ENCODE assay signal across 17 cellular contexts in the genomic region with DNA sequence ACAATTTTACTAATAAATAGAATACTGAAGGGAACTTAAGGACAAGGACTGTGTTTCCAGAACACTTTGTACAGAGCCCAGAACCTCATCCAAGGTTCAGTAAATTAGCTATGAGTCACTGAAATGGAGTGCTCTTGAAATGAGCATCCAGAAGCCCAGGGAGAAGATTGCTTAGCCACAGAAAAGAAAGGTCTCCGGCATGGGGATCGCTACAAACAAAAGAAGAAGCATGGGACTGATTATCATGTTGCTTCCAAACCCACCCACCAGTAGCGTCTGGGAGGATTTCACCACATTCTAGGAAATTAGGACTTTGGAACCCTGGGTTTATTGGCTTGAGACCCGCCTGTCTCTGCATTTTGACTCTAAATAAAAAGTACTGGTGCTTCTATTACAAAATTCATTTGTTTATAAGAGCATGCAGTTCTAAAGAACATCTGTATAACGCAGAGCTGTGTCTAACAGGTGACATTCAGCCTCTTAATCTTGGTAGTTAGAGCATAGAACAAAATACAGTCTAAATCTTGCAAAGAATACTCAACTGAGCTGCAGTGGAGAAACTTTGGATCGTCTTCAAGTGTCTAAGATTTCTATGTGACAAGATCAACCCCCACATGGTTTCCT. TPM values are rescaled to one million over a fixed set of nuclear protein-coding genes. Genes with fewer than 3 reads are reported as not detected.
DNase-seq lines count a peak whose midpoint lies in the region; ATAC-seq and TF ChIP-seq lines count a peak whose summit lies in the region.
"Had no signal": no experiment of that assay in that cellular context is flagged by ENCODE, and none has a peak within 500 bp of the region (broad histone marks: within the 10 kb centered on the region; RNA-seq: fewer than 3 reads in every experiment).

No MANE protein-coding gene starts in this region.

- no peak for ATAC-seq in HG03521 (IDR thresholded peaks at IDR 0.05; ENCODE audit: unreplicated experiment)

- no peaks in the 10 kb centered on the region for H3K36me3 Mint-ChIP-seq in activated T-helper 2 cell treated with anti-CD3 and anti-CD28 coated beads, Interferon-gamma antibody, Interleukin-2, Interleukin-4, amounts not matched to agents 10 μg/mL and 5 μg/mL and 100 μg/mL, durations not matched to agents 14 hours and 24 hours and 36 hours (ENCODE audit: low read depth)
- H3K36me3 Mint-ChIP-seq: activated naive CD8-positive, alpha-beta T cell treated with anti-CD3 and anti-CD28 coated beads for 36 hours had no signal

- H3K9ac ChIP-seq in adipocyte (ENCODE audit: low read length) (peak overlapping the region; percentile 63), rectal smooth muscle tissue (ENCODE audit: low read length) (no peak overlapping the region)

- H3K4me3 Mint-ChIP-seq in activated T-helper 2 cell treated with anti-CD3 and anti-CD28 coated beads, Interferon-gamma antibody, Interleukin-2, Interleukin-4, amounts not matched to agents 10 μg/mL and 5 μg/mL and 100 μg/mL, durations not matched to agents 14 hours and 24 hours and 36 hours (ENCODE audit: low read depth) = no peak overlapping the region
- H3K4me3 Mint-ChIP-seq: activated naive CD8-positive, alpha-beta T cell treated with anti-CD3 and anti-CD28 coated beads for 36 hours; B cell had no signal

- TF ChIP-seq CTCF in left ventricle myocardium inferior (IDR thresholded peaks at IDR 0.05; ENCODE audit: borderline replicate concordance) = no peak

- H3K4me1 ChIP-seq in adipocyte (ENCODE audit: control insufficient read depth, insufficient read depth, low read length) (peaks cover 30% of the 10 kb centered on the region), left ventricle myocardium inferior (no peaks in the 10 kb centered on the region), rectal smooth muscle tissue (ENCODE audit: control insufficient read depth, insufficient read depth, low read length) (no peaks in the 10 kb centered on the region)
- H3K4me1 ChIP-seq: SJSA1 had no signal

- H3K9me3 ChIP-seq in adipocyte (ENCODE audit: control insufficient read depth, low read length) (no peaks in the 10 kb centered on the region), left ventricle myocardium inferior (replicated peaks) (no peaks in the 10 kb centered on the region)
- H3K9me3 ChIP-seq: SJSA1 had no signal

- DNase-seq in AG20443 (ENCODE audit: low spot score) (peak; percentile 57), adipocyte (ENCODE audit: low read depth) (peak; percentile 69), left ventricle myocardium inferior (no peak), ecto neural progenitor cell (ENCODE audit: low spot score) (no peak), NCI-H774 (lab: John Stamatoyannopoulos, UW) (no peak)
- DNase-seq in activated T-helper 2 cell treated with anti-CD3 and anti-CD28 coated beads, Interferon-gamma antibody, Interleukin-2, Interleukin-4, amounts not matched to agents 10 μg/mL and 5 μg/mL and 100 μg/mL, durations not matched to agents 14 hours and 24 hours and 36 hours (ENCODE audit: low spot score) = no peak
- DNase-seq: activated CD4-positive, alpha-beta T cell treated with anti-CD3 and anti-CD28 coated beads for 48 hours; activated naive CD8-positive, alpha-beta T cell treated with anti-CD3 and anti-CD28 coated beads for 36 hours; Kasumi-1; kidney glomerular epithelial cell; NCI-H146; stimulated activated CD4-positive, alpha-beta T cell treated with anti-CD3 and anti-CD28 coated beads, Interleukin-15, amount 100 ng/mL, for 24 hours; T1000 had no signal

- intact Hi-C loops in left ventricle myocardium inferior (cut with micrococcal nuclease) = no loop called here
- intact Hi-C loops in activated T-helper 2 cell treated with anti-CD3 and anti-CD28 coated beads, Interferon-gamma antibody, Interleukin-2, Interleukin-4, amounts not matched to agents 10 μg/mL and 5 μg/mL and 100 μg/mL, durations not matched to agents 14 hours and 24 hours and 36 hours (cut with micrococcal nuclease) = no loop called here

- peaks cover 4% of the 10 kb centered on the region for H3K27me3 Mint-ChIP-seq in activated T-helper 2 cell treated with anti-CD3 and anti-CD28 coated beads, Interferon-gamma antibody, Interleukin-2, Interleukin-4, amounts not matched to agents 10 μg/mL and 5 μg/mL and 100 μg/mL, durations not matched to agents 14 hours and 24 hours and 36 hours (ENCODE audit: low read depth)
- H3K27me3 Mint-ChIP-seq: activated naive CD8-positive, alpha-beta T cell treated with anti-CD3 and anti-CD28 coated beads for 36 hours; B cell had no signal

- H3K27ac ChIP-seq in left ventricle myocardium inferior (replicated peaks) = peak overlapping the region; percentile 57
- H3K27ac ChIP-seq in rectal smooth muscle tissue (ENCODE audit: low read depth, low read length) = peak overlapping the region; percentile 27
- H3K27ac ChIP-seq: SJSA1 had no signal

- H3K27me3 ChIP-seq in adipocyte (replicated peaks; ENCODE audit: control insufficient read depth, insufficient read depth, low read length) = no peaks in the 10 kb centered on the region
- no peaks in the 10 kb centered on the region for H3K27me3 ChIP-seq in left ventricle myocardium inferior (ENCODE audit: low read depth)
- H3K27me3 ChIP-seq in rectal smooth muscle tissue (ENCODE audit: control insufficient read depth, insufficient read depth, low read length) = no peaks in the 10 kb centered on the region
- H3K27me3 ChIP-seq: SJSA1 had no signal

- H3K27ac Mint-ChIP-seq in activated T-helper 2 cell treated with anti-CD3 and anti-CD28 coated beads, Interferon-gamma antibody, Interleukin-2, Interleukin-4, amounts not matched to agents 10 μg/mL and 5 μg/mL and 100 μg/mL, durations not matched to agents 14 hours and 24 hours and 36 hours = no peak overlapping the region
- H3K27ac Mint-ChIP-seq: activated naive CD8-positive, alpha-beta T cell treated with anti-CD3 and anti-CD28 coated beads for 36 hours; B cell had no signal

- no peaks in the 10 kb centered on the region for H3K9me3 Mint-ChIP-seq in activated T-helper 2 cell treated with anti-CD3 and anti-CD28 coated beads, Interferon-gamma antibody, Interleukin-2, Interleukin-4, amounts not matched to agents 10 μg/mL and 5 μg/mL and 100 μg/mL, durations not matched to agents 14 hours and 24 hours and 36 hours

- H3K36me3 ChIP-seq in adipocyte (ENCODE audit: control insufficient read depth, insufficient read depth, low read length, severe bottlenecking) = no peaks in the 10 kb centered on the region
- H3K36me3 ChIP-seq in left ventricle myocardium inferior = no peaks in the 10 kb centered on the region
- no peaks in the 10 kb centered on the region for H3K36me3 ChIP-seq in rectal smooth muscle tissue (ENCODE audit: control insufficient read depth, insufficient read depth, low read length)
- H3K36me3 ChIP-seq: SJSA1 had no signal

- H3K4me3 ChIP-seq in adipocyte (ENCODE audit: low read length) = peak overlapping the region; percentile 63
- no peak overlapping the region for H3K4me3 ChIP-seq in left ventricle myocardium inferior
- H3K4me3 ChIP-seq in rectal smooth muscle tissue (ENCODE audit: low read length) = no peak overlapping the region
- H3K4me3 ChIP-seq: SJSA1 had no signal

- H3K4me1 Mint-ChIP-seq in activated T-helper 2 cell treated with anti-CD3 and anti-CD28 coated beads, Interferon-gamma antibody, Interleukin-2, Interleukin-4, amounts not matched to agents 10 μg/mL and 5 μg/mL and 100 μg/mL, durations not matched to agents 14 hours and 24 hours and 36 hours (ENCODE audit: low read depth) = peaks cover 19% of the 10 kb centered on the region

RNA-seq across cellular contexts. Expression of gene SESN3, which starts 35.9 kb away (rescaled TPM):
- 8.1 TPM for total RNA-seq in left ventricle myocardium inferior
- 73.2 and 74.9 TPM in 2 replicates for total RNA-seq in activated T-helper 2 cell treated with anti-CD3 and anti-CD28 coated beads, Interferon-gamma antibody, Interleukin-2, Interleukin-4, amounts not matched to agents 10 μg/mL and 5 μg/mL and 100 μg/mL, durations not matched to agents 14 hours and 24 hours and 36 hours

Comparison
In these comparisons a context has a peak if more than half of its experiments do, and no peak if none do; other contexts are left out.
1. DNase-seq: peak in AG20443 (single experiment) and adipocyte (single experiment); none in left ventricle myocardium inferior (single experiment), ecto neural progenitor cell (single experiment), NCI-H774 (single experiment) and activated T-helper 2 cell treated with anti-CD3 and anti-CD28 coated beads, Interferon-gamma antibody, Interleukin-2, Interleukin-4, amounts not matched to agents 10 μg/mL and 5 μg/mL and 100 μg/mL, durations not matched to agents 14 hours and 24 hours and 36 hours (single experiment).